14 cellular contexts compared by ENCODE assay signal in genomic region chr3:151044706-151045105, GRCh38.
"Had no signal": no experiment of that assay in that cellular context is flagged by ENCODE, and none has a peak within 500 bp of the region (broad histone marks: within the 10 kb centered on the region; RNA-seq: fewer than 3 reads in every experiment).

No MANE protein-coding gene starts in this region.

- H3K4me3 ChIP-seq: cardiac muscle cell, coronary artery, right lobe of liver had no signal

- DNase-seq: activated effector memory CD4-positive, alpha-beta T cell treated with Interleukin-2 at 50 U/mL for 16 hours; activated T-cell treated with anti-CD3 and anti-CD28 coated beads, Interleukin-2, amount 50 U/mL, for 1 hour; effector CD4-positive, alpha-beta T cell; glutamatergic neuron; natural killer cell; right lobe of liver; stimulated activated CD4-positive, alpha-beta T cell treated with anti-CD3 and anti-CD28 coated beads, Interleukin-12 subunit alpha, Interleukin-12 subunit beta, amount 100 ng/mL, for 4 hours; stimulated activated CD4-positive, alpha-beta T cell treated with anti-CD3 and anti-CD28 coated beads, Interleukin-2, amount 100 ng/mL, for 48 hours; stimulated activated naive CD4-positive, alpha-beta T cell treated with Interleukin-2 at 50 U/mL for 16 hours; trophoblast cell had no signal

- H3K36me3 ChIP-seq: cardiac muscle cell, right lobe of liver had no signal

- H3K4me1 ChIP-seq: right lobe of liver had no signal

- H3K27ac ChIP-seq: cardiac muscle cell, coronary artery, right lobe of liver had no signal

- ATAC-seq: activated naive CD4-positive, alpha-beta T cell treated with anti-CD3 and anti-CD28 coated beads, Interleukin-2, amount 50 U/mL, for 72 hours; natural killer cell; right lobe of liver; SK-N-SH treated with all-trans-retinoic acid at 6 μM for 48 hours had no signal

- H3K27me3 ChIP-seq: cardiac muscle cell, right lobe of liver had no signal

- H3K9me3 ChIP-seq: right lobe of liver had no signal
